ENCODE assay signal across 16 cellular contexts in genomic region chr16:87982491-87983415, GRCh38. TPM values are rescaled to one million over a fixed set of nuclear protein-coding genes. Genes with fewer than 3 reads are reported as not detected.
DNase-seq lines count a peak whose midpoint lies in the region; ATAC-seq, FAIRE-seq and TF ChIP-seq lines count a peak whose summit lies in the region.
"Had no signal": no experiment of that assay in that cellular context is flagged by ENCODE, and none has a peak within 500 bp of the region (broad histone marks: within the 10 kb centered on the region; RNA-seq: fewer than 3 reads in every experiment).

No MANE protein-coding gene starts in this region.

- H3K23ac ChIP-seq in IMR-90 (ENCODE audit: low read depth, low read length): no peak overlapping the region

- ATAC-seq in IMR-90 (ENCODE audit: low read depth) (no peak; the same call in 1 of the 2 replicates), HG02763 (IDR thresholded peaks at IDR 0.05; ENCODE audit: unreplicated experiment) (no peak), GM18502 (IDR thresholded peaks at IDR 0.05; ENCODE audit: poor library complexity, unreplicated experiment) (no peak)
- ATAC-seq: CD8-positive, alpha-beta T cell had no signal

- H2AK5ac ChIP-seq in IMR-90 (ENCODE audit: low read depth, low read length): peak overlapping the region; percentile 43

- H3K36me3 ChIP-seq in IMR-90 (ENCODE audit: control insufficient read depth, insufficient read depth, low read length) (peaks cover 8% of the 10 kb centered on the region), small intestine (ENCODE audit: control insufficient read depth in 2 of 2, insufficient read depth in 2 of 2, low read length in 2 of 2) (peaks cover 0 to 2% of the 10 kb centered on the region in 2 donors)

- H3K27me3 Mint-ChIP-seq in chondrocyte (ENCODE audit: low read depth) (no peaks in the 10 kb centered on the region), nephron progenitor cell (ENCODE audit: low read depth, poor library complexity) (no peaks in the 10 kb centered on the region)

- H3K4ac ChIP-seq in IMR-90 (ENCODE audit: low read depth, low read length): peak overlapping the region; percentile 41

- no TSS peak for BruUV-seq in IMR-90 (replicated peaks; lab: Mats Ljungman, UMichigan)

- peak; percentile 9 for DNase-seq in CD1c-positive myeloid dendritic cell (ENCODE audit: extremely low spot score)
- no peak for DNase-seq in IMR-90
- DNase-seq in chondrocyte (ENCODE audit: low spot score): no peak
- DNase-seq in nephron progenitor cell: no peak
- DNase-seq in posterior cingulate gyrus: no peak
- no peak for DNase-seq in small intestine
- DNase-seq: activated T-cell treated with anti-CD3 and anti-CD28 coated beads for 4 hours; CD8-positive, alpha-beta T cell; effector CD8-positive, alpha-beta T cell had no signal

- intact Hi-C loops in IMR-90 (cut with micrococcal nuclease): no loop called here
- intact Hi-C loops in posterior cingulate gyrus (cut with DNase I): no loop called here

- 0 out of 2 replicates have a peak overlapping the region, but pooled peaks have one; percentile 14 for H2BK20ac ChIP-seq in IMR-90 (ENCODE audit: low read depth, low read length)

- no peaks in the 10 kb centered on the region for H4K20me1 ChIP-seq in IMR-90 (ENCODE audit: insufficient read depth, low read length)

- TF ChIP-seq POLR2A in IMR-90 (IDR thresholded peaks at IDR 0.05; ENCODE audit: low read depth, low read length): no peak

- H3K18ac ChIP-seq in IMR-90 (ENCODE audit: low read depth, low read length): no peak overlapping the region

- no peak for TF ChIP-seq CTCF in IMR-90 (conservative IDR thresholded peaks at IDR 0.05; ENCODE audit: low read depth, low read length)
- TF ChIP-seq CTCF in chondrocyte (IDR thresholded peaks at IDR 0.05): no peak
- no peak for TF ChIP-seq CTCF in nephron progenitor cell (IDR thresholded peaks at IDR 0.05)

- H3K9me3 Mint-ChIP-seq in chondrocyte (ENCODE audit: low read depth) (no peaks in the 10 kb centered on the region), nephron progenitor cell (no peaks in the 10 kb centered on the region)
- H3K9me3 Mint-ChIP-seq: CD8-positive, alpha-beta T cell had no signal

- H3K9ac ChIP-seq in IMR-90 (ENCODE audit: low read depth, low read length): peak overlapping the region; percentile 49

- TF ChIP-seq RAD21 in IMR-90 (IDR thresholded peaks at IDR 0.05; ENCODE audit: low read length): no peak

- H3K27ac Mint-ChIP-seq in chondrocyte (ENCODE audit: unreplicated experiment): peak overlapping the region; percentile 89
- H3K27ac Mint-ChIP-seq in nephron progenitor cell: peak overlapping the region; percentile 57
- H3K27ac Mint-ChIP-seq: CD8-positive, alpha-beta T cell had no signal

- H3K36me3 Mint-ChIP-seq in chondrocyte (ENCODE audit: low read depth): peaks cover 14% of the 10 kb centered on the region
- peaks cover 46% of the 10 kb centered on the region for H3K36me3 Mint-ChIP-seq in nephron progenitor cell (ENCODE audit: low read depth)

- H3K9me3 ChIP-seq in IMR-90 (ENCODE audit: control insufficient read depth, insufficient read depth, low read length) (no peaks in the 10 kb centered on the region), small intestine (ENCODE audit: control insufficient read depth, low read depth) (no peaks in the 10 kb centered on the region)

- H3K27me3 ChIP-seq in IMR-90 (ENCODE audit: control insufficient read depth, insufficient read depth, low read length) (no peaks in the 10 kb centered on the region), small intestine (ENCODE audit: control insufficient read depth in 2 of 2, insufficient read depth in 2 of 2, low read length in 2 of 2) (no peaks in the 10 kb centered on the region)

- H3K4me1 ChIP-seq in IMR-90 (ENCODE audit: control insufficient read depth, insufficient read depth, low read length) (peaks cover 17% of the 10 kb centered on the region), small intestine (ENCODE audit: control insufficient read depth in 2 of 2, insufficient read depth in 1 of 2, low read depth in 1 of 2, low read length in 1 of 2) (no peaks in the 10 kb centered on the region)

- peak overlapping the region; percentile 26 for H2BK120ac ChIP-seq in IMR-90 (ENCODE audit: low read depth, low read length)

- H3K4me3 Mint-ChIP-seq in chondrocyte (ENCODE audit: unreplicated experiment) (no peak overlapping the region), nephron progenitor cell (no peak overlapping the region)
- H3K4me3 Mint-ChIP-seq: CD8-positive, alpha-beta T cell had no signal

- no peak overlapping the region; the same call in 1 of the 2 replicates for H3K14ac ChIP-seq in IMR-90 (replicated peaks; ENCODE audit: low read depth, low read length)

- H2AFZ ChIP-seq in IMR-90 (replicated peaks; ENCODE audit: low read length, poor library complexity): no peak overlapping the region

- 0 out of 2 replicates have a peak overlapping the region, but pooled peaks have one; percentile 26 for H4K5ac ChIP-seq in IMR-90 (ENCODE audit: low read depth, low read length)

- peaks cover 11 to 40% of the 10 kb centered on the region in 2 experiments; a peak in 2 of 4 replicates for H3K79me1 ChIP-seq in IMR-90 (ENCODE audit: low read depth in 1 of 2, low read length in 2 of 2)

- FAIRE-seq in small intestine (lab: Jason Lieb, UNC): no peak

- H3K4me1 Mint-ChIP-seq in chondrocyte (ENCODE audit: low read depth) (peaks cover 15% of the 10 kb centered on the region), nephron progenitor cell (peaks cover 29% of the 10 kb centered on the region)

- peak overlapping the region; percentile 35; the same call in 1 of the 2 replicates for H3K27ac ChIP-seq in IMR-90 (ENCODE audit: insufficient read depth, low read length)
- H3K27ac ChIP-seq in small intestine (ENCODE audit: low read depth in 1 of 2, low read length in 1 of 2): no peak overlapping the region
- H3K27ac ChIP-seq: SK-N-MC had no signal

- H3K9me1 ChIP-seq in IMR-90 (ENCODE audit: insufficient read depth, low read length): peaks cover 7% of the 10 kb centered on the region

- 57% methylated on average over 1 of the region's 28 CpGs; no CpG with 5 or more reads in 1 of the 2 experiments for WGBS in IMR-90 (ENCODE audit: extremely low coverage in 2 of 2, insufficient read length in 1 of 2), 2 experiments
- 78 to 84% (median 79%) methylated on average over 25 to 28 of the region's 28 CpGs for WGBS in small intestine, 3 donors

- POLR2A ChIA-PET in IMR-90 (lab: Charles Lee; ENCODE audit: unreplicated experiment): no interaction called here

- H3K4me3 ChIP-seq in IMR-90 (ENCODE audit: insufficient read depth, low read depth, low read length) (no peak overlapping the region), small intestine (ENCODE audit: low read depth in 1 of 2, low read length in 2 of 2) (no peak overlapping the region)
- H3K4me3 ChIP-seq: K562, SK-N-MC had no signal

- CTCF ChIA-PET in IMR-90 (lab: Yijun Ruan, JAX): interaction anchor here (1.6 kb wide), 1 partner anchor 14 kb away, joined by 4 read pairs; no protein-coding TSS in a partner anchor

- H3K4me2 ChIP-seq in IMR-90 (ENCODE audit: low read depth, low read length): no peak overlapping the region

- H3K56ac ChIP-seq in IMR-90 (ENCODE audit: extremely low read depth, insufficient read depth, low read length): no peak overlapping the region

- no peak overlapping the region for H2BK15ac ChIP-seq in IMR-90 (ENCODE audit: low read depth, low read length)

- H2BK5ac ChIP-seq in IMR-90 (ENCODE audit: low read depth, low read length, poor library complexity, severe bottlenecking): no peak overlapping the region

- dilution Hi-C loops in IMR-90 (cut with HindIII; ENCODE audit: low sequenced_read_pairs, unreplicated experiment): no loop called here

- no peak overlapping the region for H2AK9ac ChIP-seq in IMR-90 (replicated peaks; ENCODE audit: low read depth, low read length, poor library complexity)

- H4K91ac ChIP-seq in IMR-90 (ENCODE audit: insufficient read depth, low read depth, low read length): peak overlapping the region; percentile 39; the same call in 1 of the 2 replicates

- H4K8ac ChIP-seq in IMR-90 (ENCODE audit: low read depth in 2 of 2, low read length in 2 of 2): peak overlapping the region in 1 of 2 experiments; percentile 61; a peak in 1 of 4 replicates

- in situ Hi-C loops in IMR-90 (cut with MboI; ENCODE audit: low sequenced_read_pairs): no loop called here

TF ChIP-seq in IMR-90, 13 proteins besides CTCF, POLR2A, EP300 and RAD21 (continues in another document):
- TF ChIP-seq FOS (IDR thresholded peaks at IDR 0.05; ENCODE audit: low read depth, low read length): no peak
- no peak for TF ChIP-seq CHD1 (IDR thresholded peaks at IDR 0.05; ENCODE audit: low read depth, low read length)
- TF ChIP-seq MAFK (IDR thresholded peaks at IDR 0.05; ENCODE audit: low read depth, low read length): no peak
- no peak for TF ChIP-seq SMC3 (IDR thresholded peaks at IDR 0.05; ENCODE audit: low read depth, low read length)
- TF ChIP-seq RCOR1 (IDR thresholded peaks at IDR 0.05; ENCODE audit: insufficient replicate concordance, low read length): no peak
- TF ChIP-seq RFX5 (IDR thresholded peaks at IDR 0.05; ENCODE audit: low read depth, low read length): no peak
- no peak for TF ChIP-seq ELK1 (IDR thresholded peaks at IDR 0.05; ENCODE audit: borderline replicate concordance, low read depth, low read length)

RNA-seq across cellular contexts. Expression of gene BANP, which starts 31.5 kb away (rescaled TPM):
- total RNA-seq in IMR-90 (2012; rRNA removed): 16.9 and 17.4 TPM in 2 replicates
- polyA plus RNA-seq in IMR-90 (2012; rRNA removed): 17.9 and 21.1 TPM in 2 replicates
- 12.4 and 21.0 TPM in 2 replicates for polyA plus RNA-seq in IMR-90 (2012; cell fraction: cytosol; rRNA removed)
- 38.6 and 57.0 TPM in 2 replicates for polyA plus RNA-seq in IMR-90 (2012; cell fraction: nucleus; rRNA removed; ENCODE audit: low replicate concordance)
- 15.0 to 19.3 TPM (median 16.7 TPM) in 3 replicates for total RNA-seq in chondrocyte
- 10 to 100 TPM; 10.5 to 11.8 (median 11.3) TPM for polyA plus RNA-seq in small intestine

RNA-seq across cellular contexts. Expression of gene CA5A, which starts 46.4 kb away (rescaled TPM):
- total RNA-seq in IMR-90 (2012; rRNA removed) (not detected in 2 replicates), chondrocyte (not detected in 3 replicates)
- polyA plus RNA-seq in IMR-90 (2012; rRNA removed) (not detected in 2 replicates), small intestine (not detected)
- polyA plus RNA-seq in IMR-90 (2012; cell fraction: cytosol; rRNA removed): not detected in 2 replicates
- polyA plus RNA-seq in IMR-90 (2012; cell fraction: nucleus; rRNA removed; ENCODE audit: low replicate concordance): not detected in 2 replicates
- total RNA-seq: CD8-positive, alpha-beta T cell; G401; K562; posterior vena cava; urinary bladder had no signal
- polyA plus RNA-seq: K562, urinary bladder had no signal
